Comparison of ENCODE assay signal across 14 cellular contexts in the genomic region with DNA sequence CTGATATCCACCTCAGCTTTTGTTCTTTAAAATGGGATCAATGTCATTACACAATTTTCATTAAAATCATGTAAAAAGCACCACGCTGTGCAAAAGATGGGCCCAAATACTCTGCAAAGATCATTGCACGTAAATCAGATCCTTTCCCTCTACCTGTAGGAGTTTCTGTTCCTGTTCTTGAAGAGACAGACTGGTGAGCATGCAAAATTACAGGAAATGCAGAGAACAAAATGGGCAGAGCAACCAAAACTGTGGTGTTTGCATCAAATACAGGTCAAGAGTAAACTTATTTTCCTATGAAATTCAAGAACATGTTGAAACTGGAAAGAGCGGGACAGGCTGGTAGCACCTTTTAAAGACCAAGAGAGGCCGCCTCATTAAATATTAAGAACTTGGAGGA.
DNase-seq lines count a peak whose midpoint lies in the region; ATAC-seq and TF ChIP-seq lines count a peak whose summit lies in the region.
"Had no signal": no experiment of that assay in that cellular context is flagged by ENCODE, and none has a peak within 500 bp of the region (broad histone marks: within the 10 kb centered on the region; RNA-seq: fewer than 3 reads in every experiment).

No MANE protein-coding gene starts in this region.

- H3K27me3 Mint-ChIP-seq in T-helper 17 cell = no peaks in the 10 kb centered on the region
- H3K27me3 Mint-ChIP-seq: central memory CD8-positive, alpha-beta T cell; naive thymus-derived CD8-positive, alpha-beta T cell had no signal

- H3K9me3 ChIP-seq in SU-DHL-6 (ENCODE audit: insufficient read depth, low read length) (no peaks in the 10 kb centered on the region), T-helper 17 cell (ENCODE audit: control insufficient read depth, low read length, poor library complexity, severe bottlenecking) (no peaks in the 10 kb centered on the region)

- H3K4me3 ChIP-seq in SU-DHL-6 (ENCODE audit: insufficient read depth, low read length, poor library complexity, severe bottlenecking) = no peak overlapping the region

- ATAC-seq in GM18868 (IDR thresholded peaks at IDR 0.05; ENCODE audit: unreplicated experiment) (peak; percentile 98), GM21529 (IDR thresholded peaks at IDR 0.05; ENCODE audit: unreplicated experiment) (peak; percentile 99), HG03066 (IDR thresholded peaks at IDR 0.05; ENCODE audit: low read depth, unreplicated experiment) (peak; percentile 93), T-helper 17 cell (no peak)
- ATAC-seq: naive thymus-derived CD8-positive, alpha-beta T cell had no signal

- peak overlapping the region; percentile 27 for H2AFZ ChIP-seq in SU-DHL-6 (ENCODE audit: low read depth, low read length, severe bottlenecking)

- H3K27ac ChIP-seq in SU-DHL-6 (ENCODE audit: low read depth, low read length) = peak overlapping the region; percentile 37; the same call in 1 of the 2 replicates
- H3K27ac ChIP-seq: RWPE1 had no signal

- no peak overlapping the region for H3K4me3 Mint-ChIP-seq in T-helper 17 cell
- H3K4me3 Mint-ChIP-seq: central memory CD8-positive, alpha-beta T cell; naive thymus-derived CD8-positive, alpha-beta T cell had no signal

- no peaks in the 10 kb centered on the region for H3K79me2 ChIP-seq in SU-DHL-6 (ENCODE audit: insufficient read depth, low read length)

- H4K20me1 ChIP-seq in SU-DHL-6 (ENCODE audit: low read depth, low read length) = no peaks in the 10 kb centered on the region

- no peak overlapping the region for H3K9ac ChIP-seq in SU-DHL-6 (ENCODE audit: low read length)

- TF ChIP-seq CTCF in SU-DHL-6 (IDR thresholded peaks at IDR 0.05; ENCODE audit: insufficient read depth, low read length, poor library complexity, severe bottlenecking) = no peak

- no peak overlapping the region for H3K27ac Mint-ChIP-seq in T-helper 17 cell
- H3K27ac Mint-ChIP-seq: naive thymus-derived CD8-positive, alpha-beta T cell had no signal

- H3K4me2 ChIP-seq in SU-DHL-6 (ENCODE audit: low read depth, low read length, poor library complexity, severe bottlenecking) = peak overlapping the region; percentile 48

- no peaks in the 10 kb centered on the region for H3F3A ChIP-seq in SU-DHL-6 (ENCODE audit: insufficient read depth)

- DNase-seq in SKM-1 treated with dmso at 0.1 percent for 144 hours (lab: John Stamatoyannopoulos, UW; ENCODE audit: unreplicated experiment) (no peak), pons (ENCODE audit: low spot score) (no peak), T-helper 17 cell (no peak), T-helper 9 cell (no peak)
- DNase-seq: activated gamma-delta T cell treated with Interleukin-2 at 50 U/mL for 16 hours; islet precursor cell; naive thymus-derived CD8-positive, alpha-beta T cell; NCI-H187 treated with DMSO at 0.1 percent for 48 hours had no signal

- H3K9me2 ChIP-seq in SU-DHL-6 (replicated peaks; ENCODE audit: insufficient read depth, low read length) = no peaks in the 10 kb centered on the region

- H3K4me1 Mint-ChIP-seq in T-helper 17 cell = no peaks in the 10 kb centered on the region
- H3K4me1 Mint-ChIP-seq: central memory CD8-positive, alpha-beta T cell; naive thymus-derived CD8-positive, alpha-beta T cell had no signal

- H3K27me3 ChIP-seq in SU-DHL-6 (ENCODE audit: low read length) = no peaks in the 10 kb centered on the region

- no peaks in the 10 kb centered on the region for H3K36me3 ChIP-seq in SU-DHL-6 (ENCODE audit: low read length)

- H3K36me3 Mint-ChIP-seq in T-helper 17 cell (ENCODE audit: low read depth) = no peaks in the 10 kb centered on the region
- H3K36me3 Mint-ChIP-seq: naive thymus-derived CD8-positive, alpha-beta T cell had no signal
